1 cellular context compared by ENCODE assay signal in genomic region chr2:68696554-68696953, GRCh38.
TF ChIP-seq lines count a peak whose summit lies in the region.

No MANE protein-coding gene starts in this region.

TF ChIP-seq in GM23338, 12 proteins besides CTCF, POLR2A, EP300 and RAD21 (continued from another document):
- TF ChIP-seq ZNF462 (CRISPR knock-in tag; IDR thresholded peaks at IDR 0.05) = peak; percentile 44; the same call in 1 of the 2 replicates
TF ChIP-seq in GM23338: peak in this region for 3.
